In genomic region chrX:84188320-84188834, GRCh38 we compare ENCODE assay signal across 9 cellular contexts. TPM values are rescaled to one million over a fixed set of nuclear protein-coding genes. Genes with fewer than 3 reads are reported as not detected.
A peak's percentile ranks its signal among the peaks of the same experiment; 100 is the strongest.
DNase-seq lines count a peak whose midpoint lies in the region; ATAC-seq, FAIRE-seq and TF ChIP-seq lines count a peak whose summit lies in the region.
"Had no signal": no experiment of that assay in that cellular context is flagged by ENCODE, and none has a peak within 500 bp of the region (broad histone marks: within the 10 kb centered on the region; RNA-seq: fewer than 3 reads in every experiment).

No MANE protein-coding gene starts in this region.

- CTCF ChIA-PET in HEK293 (lab: Yijun Ruan, JAX) = interaction anchor here (0.8 kb wide), 1 partner anchor 67 kb away, joined by 7 read pairs; no protein-coding TSS in a partner anchor
- CTCF ChIA-PET in GM12878 (lab: Yijun Ruan, JAX) = no interaction called here

- SMC1A ChIA-PET in GM12878 (lab: Charles Lee; ENCODE audit: uncharacterized antibody, unreplicated experiment) = no interaction called here

- H3K27ac ChIP-seq in HEK293 (ENCODE audit: extremely low read depth, low read depth, low read length) = peak overlapping the region; percentile 43; the same call in 1 of the 2 replicates
- H3K27ac ChIP-seq in GM12878 (ENCODE audit: control insufficient read depth, insufficient read depth) = no peak overlapping the region
- no peak overlapping the region for H3K27ac ChIP-seq in iPS-20b (ENCODE audit: low read length)
- H3K27ac ChIP-seq: SK-N-MC had no signal

- TF ChIP-seq CTCF in HEK293 (tag by site-specific recombination; IDR thresholded peaks at IDR 0.05) = no peak
- no peak for TF ChIP-seq CTCF in GM12878 (IDR thresholded peaks at IDR 0.05 in 2 of 3, conservative IDR thresholded peaks at IDR 0.05 in 1 of 3; ENCODE audit: control insufficient read depth in 2 of 3, extremely low read depth in 1 of 3, insufficient read depth in 1 of 3, low read depth in 3 of 3, low read length in 3 of 3)

- H4K20me1 ChIP-seq in GM12878 (ENCODE audit: control insufficient read depth, insufficient read depth) = no peaks in the 10 kb centered on the region

- H3K79me2 ChIP-seq in GM12878 (ENCODE audit: control insufficient read depth, insufficient read depth, low read length) = no peaks in the 10 kb centered on the region

- RAD21 ChIA-PET in GM12878 (lab: Charles Lee; ENCODE audit: unreplicated experiment) = no interaction called here

- no peak overlapping the region for H3K9ac ChIP-seq in GM12878 (ENCODE audit: control insufficient read depth, insufficient read depth, low read length)
- peak overlapping the region; percentile 41; the same call in 1 of the 2 replicates for H3K9ac ChIP-seq in iPS-20b (ENCODE audit: low read depth, low read length)
- H3K9ac ChIP-seq in skeletal muscle satellite cell (ENCODE audit: low read depth, low read length) = peak overlapping the region; percentile 62

- H3K9me3 ChIP-seq in HEK293 (ENCODE audit: control insufficient read depth, insufficient read depth, low read depth, low read length) (peaks cover 4% of the 10 kb centered on the region), GM12878 (replicated peaks; ENCODE audit: control insufficient read depth, insufficient read depth, low read length) (no peaks in the 10 kb centered on the region), iPS-20b (ENCODE audit: insufficient read depth, low read depth, low read length) (no peaks in the 10 kb centered on the region), skeletal muscle satellite cell (replicated peaks; ENCODE audit: low read length) (no peaks in the 10 kb centered on the region)

- no peak for TF ChIP-seq EP300 in GM12878 (IDR thresholded peaks at IDR 0.05; ENCODE audit: borderline replicate concordance in 1 of 2, control insufficient read depth in 1 of 2, low read depth in 2 of 2, low read length in 2 of 2)

- H3K36me3 ChIP-seq in HEK293 (ENCODE audit: control insufficient read depth in 2 of 2, insufficient read depth in 1 of 2, low read length in 2 of 2) = no peaks in the 10 kb centered on the region
- H3K36me3 ChIP-seq in GM12878 (ENCODE audit: control insufficient read depth in 2 of 2, insufficient read depth in 2 of 2, low read length in 1 of 2) = no peaks in the 10 kb centered on the region
- H3K36me3 ChIP-seq in iPS-20b (ENCODE audit: insufficient read depth, low read depth, low read length) = no peaks in the 10 kb centered on the region
- no peaks in the 10 kb centered on the region for H3K36me3 ChIP-seq in skeletal muscle satellite cell (ENCODE audit: insufficient read depth, low read length)

- no peak for FAIRE-seq in GM12878 (lab: Jason Lieb, UNC)

- H3K4me2 ChIP-seq in GM12878 (ENCODE audit: control insufficient read depth, insufficient read depth) (no peak overlapping the region), skeletal muscle satellite cell (ENCODE audit: low read length) (peak overlapping the region; percentile 73)

- no peaks in the 10 kb centered on the region for H3K27me3 ChIP-seq in GM12878 (replicated peaks in 1 of 2; ENCODE audit: control insufficient read depth in 2 of 2, insufficient read depth in 2 of 2, low read length in 1 of 2)
- no peaks in the 10 kb centered on the region for H3K27me3 ChIP-seq in iPS-20b (ENCODE audit: insufficient read depth, low read length)
- no peaks in the 10 kb centered on the region for H3K27me3 ChIP-seq in skeletal muscle satellite cell (ENCODE audit: control insufficient read depth, insufficient read depth, low read length)

- BruUV-seq in GM12878 (replicated peaks; lab: Mats Ljungman, UMichigan) = no TSS peak

- TF ChIP-seq RAD21 in GM12878 (IDR thresholded peaks at IDR 0.05; ENCODE audit: insufficient read depth, low read depth, low read length) = no peak

- no peak for TF ChIP-seq POLR2A in GM12878 (IDR thresholded peaks at IDR 0.05; ENCODE audit: low read depth, low read length)

- ATAC-seq in GM12878 = no peak
- no peak for ATAC-seq in HG02885 (IDR thresholded peaks at IDR 0.05; ENCODE audit: poor library complexity, unreplicated experiment)

- WGBS in GM12878 (ENCODE audit: insufficient coverage, insufficient replicate concordance, low lambda C conversion rate, missing lambda C conversion rate) = 62% methylated on average over 5 of the region's 19 CpGs

- DNase-seq in ELF-1 (ENCODE audit: low read depth, low spot score) = peak; percentile 59
- peak; percentile 77 for DNase-seq in NCI-H2171 treated with DMSO at 0.1 percent for 48 hours (lab: John Stamatoyannopoulos, UW)
- DNase-seq in GM12878 (ENCODE audit: low read depth, low spot score) = no peak
- no peak for DNase-seq in foreskin melanocyte

- H2AFZ ChIP-seq in GM12878 (ENCODE audit: control insufficient read depth, low read depth, low read length) = no peak overlapping the region

- intact Hi-C loops in GM12878 (cut with micrococcal nuclease; ENCODE audit: unreplicated experiment) = no loop called here

- in situ Hi-C loops in GM12878 (cut with MboI) = no loop called here

- POLR2A ChIA-PET in HEK293 (lab: Yijun Ruan, JAX) = no interaction called here
- POLR2A ChIA-PET in GM12878 (lab: Charles Lee) = no interaction called here

- H3K4me1 ChIP-seq in HEK293 (ENCODE audit: control insufficient read depth, insufficient read depth, low read length) (no peaks in the 10 kb centered on the region; the same call in 1 of the 2 replicates), GM12878 (ENCODE audit: control insufficient read depth, insufficient read depth, low read length) (no peaks in the 10 kb centered on the region), iPS-20b (ENCODE audit: insufficient read depth, low read length) (0 out of 2 replicates have a peak, but pooled peaks cover 3% of the 10 kb centered on the region), skeletal muscle satellite cell (ENCODE audit: control insufficient read depth, insufficient read depth, low read length) (no peaks in the 10 kb centered on the region)

- peak overlapping the region; percentile 48 for H3K4me3 ChIP-seq in HEK293 (ENCODE audit: low read depth, low read length)
- H3K4me3 ChIP-seq in GM12878 = 0 out of 2 replicates have a peak overlapping the region, but pooled peaks have one; percentile 15
- H3K4me3 ChIP-seq in iPS-20b (ENCODE audit: low read length) = peak overlapping the region; percentile 94; the same call in 1 of the 2 replicates
- peak overlapping the region; percentile 85 for H3K4me3 ChIP-seq in skeletal muscle satellite cell (ENCODE audit: low read length)
- H3K4me3 ChIP-seq: SK-N-MC had no signal

TF ChIP-seq in HEK293, 187 proteins besides CTCF, POLR2A, EP300 and RAD21 (continues in another document):
- TF ChIP-seq ZNF169 (tag by site-specific recombination; IDR thresholded peaks at IDR 0.05) (no peak), ZNF292 (tag by site-specific recombination; IDR thresholded peaks at IDR 0.05; ENCODE audit: borderline replicate concordance, low read depth) (no peak), ZNF513 (tag by site-specific recombination; IDR thresholded peaks at IDR 0.05) (no peak)

TF ChIP-seq in GM12878, 131 proteins besides CTCF, POLR2A, EP300 and RAD21:
- TF ChIP-seq SRF (IDR thresholded peaks at IDR 0.05; ENCODE audit: low read depth in 2 of 2, low read length in 2 of 2) (no peak), CREB1 (IDR thresholded peaks at IDR 0.05; ENCODE audit: low read depth) (peak; percentile 69; the same call in 1 of the 2 replicates)

RNA-seq across cellular contexts. Expression of gene RPS6KA6, which starts 0.4 kb away (rescaled TPM):
- not detected in 2 replicates for total RNA-seq in GM12878 (2013; cell fraction: nucleolus; rRNA removed)
- 0.85 and 0.98 TPM in 2 replicates for total RNA-seq in GM12878 (2014; rRNA removed)
- total RNA-seq in GM12878 (2014; rRNA removed; fragmentation: Illumina TruSeq; extraction: Trizol) = 1.4 and 1.6 TPM in 2 replicates
- total RNA-seq in GM12878 (2021) = 1.8 and 2.8 TPM in 2 replicates
- 0.49 TPM for polyA plus RNA-seq in GM12878 (2011; ENCODE audit: low read depth)
- not detected in 2 replicates for polyA plus RNA-seq in GM12878 (2011; rRNA removed)
- polyA plus RNA-seq in GM12878 (2011; cell fraction: cytosol; rRNA removed) = not detected in 2 replicates
- polyA plus RNA-seq in GM12878 (2011; cell fraction: nucleus; rRNA removed) = not detected in 2 replicates
- polyA plus RNA-seq in GM12878 (2012) = 0.76 and 1.1 TPM in 2 replicates
- 1.7 and 4.3 TPM in 2 replicates for polyA plus RNA-seq in GM12878 (2014; fragmentation: Illumina TruSeq; extraction: Trizol)
- under 1 TPM; 0.29 to 0.46 TPM for polyA plus RNA-seq in GM12878 (2014; fragmentation: Nextera tagmentation; extraction: Ambion mirVana)
- 1.4 and 2.0 TPM in 2 replicates for polyA plus RNA-seq in GM12878 (2014; rRNA removed)
- 1 to 10 TPM; 1.2 to 1.6 TPM for polyA plus RNA-seq in GM12878 (2016; fragmentation: Nextera tagmentation; extraction: Ambion mirVana)
- polyA minus RNA-seq in GM12878 (2011; rRNA and poly(A)+ RNA removed) = not detected in 2 replicates
- not detected in 2 replicates for polyA minus RNA-seq in GM12878 (2011; cell fraction: cytosol; rRNA and poly(A)+ RNA removed)
- not detected in 2 replicates for polyA minus RNA-seq in GM12878 (2011; cell fraction: nucleus; rRNA and poly(A)+ RNA removed)
- total RNA-seq in skeletal muscle satellite cell (2012; rRNA removed) = 2.5 and 3.9 TPM in 2 replicates

Comparison
In these comparisons a context has a peak if more than half of its experiments do, and no peak if none do; other contexts are left out.
1. DNase-seq: peak in ELF-1 (single experiment) and NCI-H2171 treated with DMSO at 0.1 percent for 48 hours (single experiment); none in GM12878 (single experiment) and foreskin melanocyte (single experiment).
2. H3K4me3 ChIP-seq: peak in every context shown above with its lines; median percentile 94 in iPS-20b; 85 in skeletal muscle satellite cell; 48 in HEK293; 15 in GM12878.